Comparison of ENCODE assay signal across 31 cellular contexts in the genomic region with DNA sequence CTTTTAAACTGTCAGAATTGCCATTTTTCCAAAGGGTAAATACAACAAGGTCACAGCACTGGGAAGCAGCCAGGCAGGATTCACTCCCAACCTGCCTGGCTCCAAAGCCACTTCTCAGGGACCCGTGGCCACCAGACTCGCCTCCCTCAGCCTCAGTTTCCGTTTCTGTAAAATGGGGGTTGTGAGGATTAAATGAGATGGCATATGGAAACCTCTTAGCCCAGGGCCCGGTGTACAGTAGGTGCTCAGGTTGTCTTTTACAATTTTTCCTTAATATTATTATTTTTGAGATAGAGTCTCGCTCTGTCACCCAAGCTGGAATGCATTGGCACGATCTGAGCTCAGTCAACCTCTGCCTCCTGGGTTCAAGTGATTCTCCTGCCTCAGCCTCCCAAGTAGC. TPM values are rescaled to one million over a fixed set of nuclear protein-coding genes. Genes with fewer than 3 reads are reported as not detected.
"Had no signal": no experiment of that assay in that cellular context is flagged by ENCODE, and none has a peak within 500 bp of the region (broad histone marks: within the 10 kb centered on the region; RNA-seq: fewer than 3 reads in every experiment).

No MANE protein-coding gene starts in this region.

- H3K4me3 Mint-ChIP-seq: mesothelial cell of epicardium had no signal

- ATAC-seq: esophagus mucosa, gastrocnemius medialis, heart right ventricle, left cardiac atrium, left lung, left ventricle myocardium superior, lower lobe of right lung, mucosa of descending colon had no signal

- H3K27ac Mint-ChIP-seq: mesothelial cell of epicardium had no signal

- H3K4me1 ChIP-seq: esophagus squamous epithelium, gastrocnemius medialis, heart right ventricle, left lung, lower lobe of right lung had no signal

- H3K4me1 Mint-ChIP-seq: mesothelial cell of epicardium had no signal

- H3K4me3 ChIP-seq: coronary artery, dorsolateral prefrontal cortex, esophagus squamous epithelium, gastrocnemius medialis, heart right ventricle, left lung, lower lobe of right lung, mucosa of descending colon had no signal

- FAIRE-seq: colon, islet of Langerhans, keratinocyte had no signal

- DNase-seq: dermis blood vessel endothelial cell; dorsolateral prefrontal cortex; effector CD4-positive, alpha-beta T cell; effector memory CD4-positive, alpha-beta T cell; esophagus squamous epithelium; foreskin fibroblast; foreskin melanocyte; gastrocnemius medialis; glutamatergic neuron; head of caudate nucleus; heart right ventricle; hippocampal formation; left cardiac atrium; left lung; left ventricle myocardium superior; lower lobe of right lung; mesenchymal stem cell; mucosa of descending colon had no signal

- H3K9me3 ChIP-seq: gastrocnemius medialis had no signal

- H3K27ac ChIP-seq: coronary artery, dorsolateral prefrontal cortex, epithelial cell of prostate, esophagus squamous epithelium, gastrocnemius medialis, heart right ventricle, left lung, lower lobe of right lung had no signal

- H3K27me3 ChIP-seq: dorsolateral prefrontal cortex, esophagus squamous epithelium, gastrocnemius medialis, heart right ventricle, left lung had no signal

RNA-seq across cellular contexts. Expression of a gene that starts 22.0 kb away (rescaled TPM):
- total RNA-seq: dermis blood vessel endothelial cell, esophagus mucosa, esophagus squamous epithelium, glomerular endothelial cell, kidney epithelial cell, left lung, left ventricle myocardium superior, lower leg skin, lower lobe of right lung, lung microvascular endothelial cell, mesenteric fat pad had no signal
- polyA plus RNA-seq: keratinocyte had no signal

RNA-seq across cellular contexts. Expression of a gene that starts 45.2 kb away (rescaled TPM):
- total RNA-seq: dermis blood vessel endothelial cell, gastrocnemius medialis, kidney epithelial cell, left ventricle myocardium superior, lower leg skin, lung microvascular endothelial cell, mesothelial cell of epicardium, myocyte had no signal
- polyA plus RNA-seq: keratinocyte had no signal

RNA-seq across cellular contexts. Expression of a gene that starts 47.4 kb away (rescaled TPM):
- total RNA-seq: gastrocnemius medialis, left cardiac atrium, left ventricle myocardium superior, mesenteric fat pad had no signal
